ENCODE assay signal across 1 cellular context in the genomic region with DNA sequence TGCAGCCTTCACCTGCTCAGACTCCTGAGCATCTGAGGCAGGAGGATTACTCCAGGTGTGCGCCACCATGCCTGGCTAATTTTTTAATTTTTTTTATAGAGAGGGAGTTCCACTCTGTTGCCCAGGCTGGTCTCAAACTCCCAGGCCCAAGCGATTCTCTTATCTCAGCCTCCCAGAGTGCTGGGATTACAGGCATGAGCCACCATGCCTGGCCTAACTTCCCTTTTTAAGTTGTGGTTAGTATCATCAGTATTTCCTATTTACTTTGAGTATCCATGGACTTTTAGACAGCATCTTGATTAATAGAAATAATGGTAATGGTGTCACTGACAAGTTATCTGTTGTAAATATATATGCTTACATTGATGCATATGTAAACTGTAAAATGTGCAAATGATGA.
TF ChIP-seq lines count a peak whose summit lies in the region.

No MANE protein-coding gene starts in this region.

TF ChIP-seq in K562, 482 proteins besides CTCF, POLR2A, EP300 and RAD21 (continued from another document and continues in another):
- TF ChIP-seq, protein P1, sequence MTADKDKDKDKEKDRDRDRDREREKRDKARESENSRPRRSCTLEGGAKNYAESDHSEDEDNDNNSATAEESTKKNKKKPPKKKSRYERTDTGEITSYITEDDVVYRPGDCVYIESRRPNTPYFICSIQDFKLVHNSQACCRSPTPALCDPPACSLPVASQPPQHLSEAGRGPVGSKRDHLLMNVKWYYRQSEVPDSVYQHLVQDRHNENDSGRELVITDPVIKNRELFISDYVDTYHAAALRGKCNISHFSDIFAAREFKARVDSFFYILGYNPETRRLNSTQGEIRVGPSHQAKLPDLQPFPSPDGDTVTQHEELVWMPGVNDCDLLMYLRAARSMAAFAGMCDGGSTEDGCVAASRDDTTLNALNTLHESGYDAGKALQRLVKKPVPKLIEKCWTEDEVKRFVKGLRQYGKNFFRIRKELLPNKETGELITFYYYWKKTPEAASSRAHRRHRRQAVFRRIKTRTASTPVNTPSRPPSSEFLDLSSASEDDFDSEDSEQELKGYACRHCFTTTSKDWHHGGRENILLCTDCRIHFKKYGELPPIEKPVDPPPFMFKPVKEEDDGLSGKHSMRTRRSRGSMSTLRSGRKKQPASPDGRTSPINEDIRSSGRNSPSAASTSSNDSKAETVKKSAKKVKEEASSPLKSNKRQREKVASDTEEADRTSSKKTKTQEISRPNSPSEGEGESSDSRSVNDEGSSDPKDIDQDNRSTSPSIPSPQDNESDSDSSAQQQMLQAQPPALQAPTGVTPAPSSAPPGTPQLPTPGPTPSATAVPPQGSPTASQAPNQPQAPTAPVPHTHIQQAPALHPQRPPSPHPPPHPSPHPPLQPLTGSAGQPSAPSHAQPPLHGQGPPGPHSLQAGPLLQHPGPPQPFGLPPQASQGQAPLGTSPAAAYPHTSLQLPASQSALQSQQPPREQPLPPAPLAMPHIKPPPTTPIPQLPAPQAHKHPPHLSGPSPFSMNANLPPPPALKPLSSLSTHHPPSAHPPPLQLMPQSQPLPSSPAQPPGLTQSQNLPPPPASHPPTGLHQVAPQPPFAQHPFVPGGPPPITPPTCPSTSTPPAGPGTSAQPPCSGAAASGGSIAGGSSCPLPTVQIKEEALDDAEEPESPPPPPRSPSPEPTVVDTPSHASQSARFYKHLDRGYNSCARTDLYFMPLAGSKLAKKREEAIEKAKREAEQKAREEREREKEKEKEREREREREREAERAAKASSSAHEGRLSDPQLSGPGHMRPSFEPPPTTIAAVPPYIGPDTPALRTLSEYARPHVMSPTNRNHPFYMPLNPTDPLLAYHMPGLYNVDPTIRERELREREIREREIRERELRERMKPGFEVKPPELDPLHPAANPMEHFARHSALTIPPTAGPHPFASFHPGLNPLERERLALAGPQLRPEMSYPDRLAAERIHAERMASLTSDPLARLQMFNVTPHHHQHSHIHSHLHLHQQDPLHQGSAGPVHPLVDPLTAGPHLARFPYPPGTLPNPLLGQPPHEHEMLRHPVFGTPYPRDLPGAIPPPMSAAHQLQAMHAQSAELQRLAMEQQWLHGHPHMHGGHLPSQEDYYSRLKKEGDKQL (CRISPR knock-in tag; IDR thresholded peaks at IDR 0.05; ENCODE audit: borderline replicate concordance), result no peak
- TF ChIP-seq OTX1 (CRISPR knock-in tag; IDR thresholded peaks at IDR 0.05) (no peak), ZFX (CRISPR knock-in tag; IDR thresholded peaks at IDR 0.05) (peak; percentile 32; the same call in 1 of the 2 replicates), FOXJ2 (tag; IDR thresholded peaks at IDR 0.05) (peak; percentile 56; the same call in 1 of the 2 replicates), TBP (optimal IDR thresholded peaks at IDR 0.05; ENCODE audit: low read depth, low read length) (no peak), CEBPB (tag; IDR thresholded peaks at IDR 0.05) (no peak), HMGN3 (IDR thresholded peaks at IDR 0.05; ENCODE audit: borderline replicate concordance, extremely low read depth, insufficient read length, low read depth, low read length) (no peak), ARID1B (IDR thresholded peaks at IDR 0.05) (peak; percentile 87), TAF1 (IDR thresholded peaks at IDR 0.05; ENCODE audit: control insufficient read depth, extremely low read depth, insufficient read depth, low read length, severe bottlenecking) (no peak), SMARCC2 (IDR thresholded peaks at IDR 0.05; ENCODE audit: low read depth) (peak; percentile 60; the same call in 1 of the 2 replicates), ZNF24 (IDR thresholded peaks at IDR 0.05) (no peak), POLR2AphosphoS5 (IDR thresholded peaks at IDR 0.05; ENCODE audit: control insufficient read depth, insufficient read depth, low read depth, low read length) (0 out of 2 replicates have a peak, but pooled peaks have one; percentile 30), ZNF174 (CRISPR knock-in tag; IDR thresholded peaks at IDR 0.05) (no peak), YBX1 (IDR thresholded peaks at IDR 0.05) (no peak), SOX6 (IDR thresholded peaks at IDR 0.05) (peak; percentile 56; the same call in 1 of the 2 replicates), SIN3B (IDR thresholded peaks at IDR 0.05; ENCODE audit: low read depth) (no peak)
- TF ChIP-seq, protein P2, sequence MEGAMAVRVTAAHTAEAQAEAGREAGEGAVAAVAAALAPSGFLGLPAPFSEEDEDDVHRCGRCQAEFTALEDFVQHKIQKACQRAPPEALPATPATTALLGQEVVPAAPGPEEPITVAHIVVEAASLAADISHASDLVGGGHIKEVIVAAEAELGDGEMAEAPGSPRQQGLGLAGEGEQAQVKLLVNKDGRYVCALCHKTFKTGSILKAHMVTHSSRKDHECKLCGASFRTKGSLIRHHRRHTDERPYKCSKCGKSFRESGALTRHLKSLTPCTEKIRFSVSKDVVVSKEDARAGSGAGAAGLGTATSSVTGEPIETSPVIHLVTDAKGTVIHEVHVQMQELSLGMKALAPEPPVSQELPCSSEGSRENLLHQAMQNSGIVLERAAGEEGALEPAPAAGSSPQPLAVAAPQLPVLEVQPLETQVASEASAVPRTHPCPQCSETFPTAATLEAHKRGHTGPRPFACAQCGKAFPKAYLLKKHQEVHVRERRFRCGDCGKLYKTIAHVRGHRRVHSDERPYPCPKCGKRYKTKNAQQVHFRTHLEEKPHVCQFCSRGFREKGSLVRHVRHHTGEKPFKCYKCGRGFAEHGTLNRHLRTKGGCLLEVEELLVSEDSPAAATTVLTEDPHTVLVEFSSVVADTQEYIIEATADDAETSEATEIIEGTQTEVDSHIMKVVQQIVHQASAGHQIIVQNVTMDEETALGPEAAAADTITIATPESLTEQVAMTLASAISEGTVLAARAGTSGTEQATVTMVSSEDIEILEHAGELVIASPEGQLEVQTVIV (CRISPR knock-in tag; IDR thresholded peaks at IDR 0.05; ENCODE audit: borderline replicate concordance), result no peak
- TF ChIP-seq, protein P3, sequence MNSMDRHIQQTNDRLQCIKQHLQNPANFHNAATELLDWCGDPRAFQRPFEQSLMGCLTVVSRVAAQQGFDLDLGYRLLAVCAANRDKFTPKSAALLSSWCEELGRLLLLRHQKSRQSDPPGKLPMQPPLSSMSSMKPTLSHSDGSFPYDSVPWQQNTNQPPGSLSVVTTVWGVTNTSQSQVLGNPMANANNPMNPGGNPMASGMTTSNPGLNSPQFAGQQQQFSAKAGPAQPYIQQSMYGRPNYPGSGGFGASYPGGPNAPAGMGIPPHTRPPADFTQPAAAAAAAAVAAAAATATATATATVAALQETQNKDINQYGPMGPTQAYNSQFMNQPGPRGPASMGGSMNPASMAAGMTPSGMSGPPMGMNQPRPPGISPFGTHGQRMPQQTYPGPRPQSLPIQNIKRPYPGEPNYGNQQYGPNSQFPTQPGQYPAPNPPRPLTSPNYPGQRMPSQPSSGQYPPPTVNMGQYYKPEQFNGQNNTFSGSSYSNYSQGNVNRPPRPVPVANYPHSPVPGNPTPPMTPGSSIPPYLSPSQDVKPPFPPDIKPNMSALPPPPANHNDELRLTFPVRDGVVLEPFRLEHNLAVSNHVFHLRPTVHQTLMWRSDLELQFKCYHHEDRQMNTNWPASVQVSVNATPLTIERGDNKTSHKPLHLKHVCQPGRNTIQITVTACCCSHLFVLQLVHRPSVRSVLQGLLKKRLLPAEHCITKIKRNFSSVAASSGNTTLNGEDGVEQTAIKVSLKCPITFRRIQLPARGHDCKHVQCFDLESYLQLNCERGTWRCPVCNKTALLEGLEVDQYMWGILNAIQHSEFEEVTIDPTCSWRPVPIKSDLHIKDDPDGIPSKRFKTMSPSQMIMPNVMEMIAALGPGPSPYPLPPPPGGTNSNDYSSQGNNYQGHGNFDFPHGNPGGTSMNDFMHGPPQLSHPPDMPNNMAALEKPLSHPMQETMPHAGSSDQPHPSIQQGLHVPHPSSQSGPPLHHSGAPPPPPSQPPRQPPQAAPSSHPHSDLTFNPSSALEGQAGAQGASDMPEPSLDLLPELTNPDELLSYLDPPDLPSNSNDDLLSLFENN (IDR thresholded peaks at IDR 0.05; ENCODE audit: low read depth in 2 of 2, low read length in 2 of 2), result no peak
- TF ChIP-seq, protein P4, sequence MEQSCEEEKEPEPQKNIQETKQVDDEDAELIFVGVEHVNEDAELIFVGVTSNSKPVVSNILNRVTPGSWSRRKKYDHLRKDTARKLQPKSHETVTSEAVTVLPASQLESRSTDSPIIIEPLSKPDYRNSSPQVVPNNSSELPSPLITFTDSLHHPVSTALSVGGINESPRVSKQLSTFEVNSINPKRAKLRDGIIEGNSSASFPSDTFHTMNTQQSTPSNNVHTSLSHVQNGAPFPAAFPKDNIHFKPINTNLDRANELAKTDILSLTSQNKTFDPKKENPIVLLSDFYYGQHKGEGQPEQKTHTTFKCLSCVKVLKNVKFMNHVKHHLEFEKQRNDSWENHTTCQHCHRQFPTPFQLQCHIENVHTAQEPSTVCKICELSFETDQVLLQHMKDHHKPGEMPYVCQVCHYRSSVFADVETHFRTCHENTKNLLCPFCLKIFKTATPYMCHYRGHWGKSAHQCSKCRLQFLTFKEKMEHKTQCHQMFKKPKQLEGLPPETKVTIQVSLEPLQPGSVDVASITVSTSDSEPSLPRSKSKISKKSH (CRISPR knock-in tag; IDR thresholded peaks at IDR 0.05), result no peak
- TF ChIP-seq, protein P5, sequence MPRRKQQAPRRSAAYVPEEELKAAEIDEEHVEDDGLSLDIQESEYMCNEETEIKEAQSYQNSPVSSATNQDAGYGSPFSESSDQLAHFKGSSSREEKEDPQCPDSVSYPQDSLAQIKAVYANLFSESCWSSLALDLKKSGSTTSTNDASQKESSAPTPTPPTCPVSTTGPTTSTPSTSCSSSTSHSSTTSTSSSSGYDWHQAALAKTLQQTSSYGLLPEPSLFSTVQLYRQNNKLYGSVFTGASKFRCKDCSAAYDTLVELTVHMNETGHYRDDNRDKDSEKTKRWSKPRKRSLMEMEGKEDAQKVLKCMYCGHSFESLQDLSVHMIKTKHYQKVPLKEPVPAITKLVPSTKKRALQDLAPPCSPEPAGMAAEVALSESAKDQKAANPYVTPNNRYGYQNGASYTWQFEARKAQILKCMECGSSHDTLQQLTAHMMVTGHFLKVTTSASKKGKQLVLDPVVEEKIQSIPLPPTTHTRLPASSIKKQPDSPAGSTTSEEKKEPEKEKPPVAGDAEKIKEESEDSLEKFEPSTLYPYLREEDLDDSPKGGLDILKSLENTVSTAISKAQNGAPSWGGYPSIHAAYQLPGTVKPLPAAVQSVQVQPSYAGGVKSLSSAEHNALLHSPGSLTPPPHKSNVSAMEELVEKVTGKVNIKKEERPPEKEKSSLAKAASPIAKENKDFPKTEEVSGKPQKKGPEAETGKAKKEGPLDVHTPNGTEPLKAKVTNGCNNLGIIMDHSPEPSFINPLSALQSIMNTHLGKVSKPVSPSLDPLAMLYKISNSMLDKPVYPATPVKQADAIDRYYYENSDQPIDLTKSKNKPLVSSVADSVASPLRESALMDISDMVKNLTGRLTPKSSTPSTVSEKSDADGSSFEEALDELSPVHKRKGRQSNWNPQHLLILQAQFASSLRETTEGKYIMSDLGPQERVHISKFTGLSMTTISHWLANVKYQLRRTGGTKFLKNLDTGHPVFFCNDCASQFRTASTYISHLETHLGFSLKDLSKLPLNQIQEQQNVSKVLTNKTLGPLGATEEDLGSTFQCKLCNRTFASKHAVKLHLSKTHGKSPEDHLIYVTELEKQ (CRISPR knock-in tag; IDR thresholded peaks at IDR 0.05), result no peak
- TF ChIP-seq, protein P6, sequence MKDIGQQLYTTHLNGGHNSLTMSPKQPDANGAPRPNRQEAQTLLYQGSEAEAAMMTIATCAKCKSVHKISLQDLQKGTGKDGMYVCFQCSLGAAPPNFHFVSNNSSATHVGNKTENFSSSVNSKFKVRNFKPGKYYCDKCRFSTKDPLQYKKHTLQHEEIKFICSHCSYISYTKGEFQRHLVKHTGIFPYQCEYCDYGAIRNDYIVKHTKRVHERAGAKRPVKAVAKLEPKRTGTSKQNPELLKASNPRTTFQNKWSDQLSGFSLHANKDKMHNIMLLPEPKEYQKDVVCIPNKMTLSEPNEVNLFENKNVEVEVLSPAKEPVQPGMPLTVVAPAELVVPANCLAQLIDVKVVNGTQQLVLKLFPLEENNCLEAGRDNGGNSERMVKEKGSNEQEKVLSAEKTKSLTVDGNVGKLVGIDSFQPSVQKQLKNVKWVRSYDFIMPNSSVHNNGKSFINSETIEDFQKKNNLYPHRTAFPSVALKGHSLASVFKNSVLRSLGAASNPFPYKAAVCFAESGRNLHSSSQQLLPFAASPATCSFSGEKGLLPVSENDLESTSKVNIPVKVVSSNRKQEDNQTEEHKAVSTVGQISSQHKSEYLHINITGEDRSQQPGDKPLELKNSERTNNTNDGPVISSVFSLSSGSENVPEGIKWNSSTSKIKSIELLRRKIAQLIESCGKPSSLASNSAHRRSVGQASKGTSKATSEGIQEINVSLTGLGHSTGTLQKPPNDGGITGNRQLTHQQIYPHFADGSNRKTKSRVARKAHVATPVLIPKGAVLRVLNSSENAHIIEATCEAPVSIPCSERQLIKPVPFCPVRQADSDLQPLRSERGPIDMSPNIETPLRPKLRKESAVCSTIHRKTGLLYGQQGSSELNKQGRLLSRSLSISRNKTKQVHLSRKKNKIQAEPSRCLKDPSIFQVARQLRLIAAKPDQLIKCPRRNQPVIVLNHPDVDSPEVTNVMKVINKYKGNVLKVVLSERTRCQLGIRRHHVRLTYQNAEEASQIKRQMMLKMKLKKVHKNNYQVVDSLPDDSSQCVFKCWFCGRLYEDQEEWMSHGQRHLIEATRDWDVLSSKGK (CRISPR knock-in tag; IDR thresholded peaks at IDR 0.05), result no peak
- TF ChIP-seq, protein P7, sequence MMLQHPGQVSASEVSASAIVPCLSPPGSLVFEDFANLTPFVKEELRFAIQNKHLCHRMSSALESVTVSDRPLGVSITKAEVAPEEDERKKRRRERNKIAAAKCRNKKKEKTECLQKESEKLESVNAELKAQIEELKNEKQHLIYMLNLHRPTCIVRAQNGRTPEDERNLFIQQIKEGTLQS (IDR thresholded peaks at IDR 0.05), result no peak
- TF ChIP-seq, protein P7 (CRISPR knock-in tag; conservative IDR thresholded peaks at IDR 0.05), result no peak
- TF ChIP-seq, protein P8, sequence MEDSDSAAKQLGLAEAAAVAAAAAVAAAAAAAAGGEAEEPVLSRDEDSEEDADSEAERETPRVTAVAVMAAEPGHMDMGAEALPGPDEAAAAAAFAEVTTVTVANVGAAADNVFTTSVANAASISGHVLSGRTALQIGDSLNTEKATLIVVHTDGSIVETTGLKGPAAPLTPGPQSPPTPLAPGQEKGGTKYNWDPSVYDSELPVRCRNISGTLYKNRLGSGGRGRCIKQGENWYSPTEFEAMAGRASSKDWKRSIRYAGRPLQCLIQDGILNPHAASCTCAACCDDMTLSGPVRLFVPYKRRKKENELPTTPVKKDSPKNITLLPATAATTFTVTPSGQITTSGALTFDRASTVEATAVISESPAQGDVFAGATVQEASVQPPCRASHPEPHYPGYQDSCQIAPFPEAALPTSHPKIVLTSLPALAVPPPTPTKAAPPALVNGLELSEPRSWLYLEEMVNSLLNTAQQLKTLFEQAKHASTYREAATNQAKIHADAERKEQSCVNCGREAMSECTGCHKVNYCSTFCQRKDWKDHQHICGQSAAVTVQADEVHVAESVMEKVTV (CRISPR knock-in tag; IDR thresholded peaks at IDR 0.05), result no peak
- TF ChIP-seq, protein P9, sequence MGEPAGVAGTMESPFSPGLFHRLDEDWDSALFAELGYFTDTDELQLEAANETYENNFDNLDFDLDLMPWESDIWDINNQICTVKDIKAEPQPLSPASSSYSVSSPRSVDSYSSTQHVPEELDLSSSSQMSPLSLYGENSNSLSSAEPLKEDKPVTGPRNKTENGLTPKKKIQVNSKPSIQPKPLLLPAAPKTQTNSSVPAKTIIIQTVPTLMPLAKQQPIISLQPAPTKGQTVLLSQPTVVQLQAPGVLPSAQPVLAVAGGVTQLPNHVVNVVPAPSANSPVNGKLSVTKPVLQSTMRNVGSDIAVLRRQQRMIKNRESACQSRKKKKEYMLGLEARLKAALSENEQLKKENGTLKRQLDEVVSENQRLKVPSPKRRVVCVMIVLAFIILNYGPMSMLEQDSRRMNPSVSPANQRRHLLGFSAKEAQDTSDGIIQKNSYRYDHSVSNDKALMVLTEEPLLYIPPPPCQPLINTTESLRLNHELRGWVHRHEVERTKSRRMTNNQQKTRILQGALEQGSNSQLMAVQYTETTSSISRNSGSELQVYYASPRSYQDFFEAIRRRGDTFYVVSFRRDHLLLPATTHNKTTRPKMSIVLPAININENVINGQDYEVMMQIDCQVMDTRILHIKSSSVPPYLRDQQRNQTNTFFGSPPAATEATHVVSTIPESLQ (CRISPR knock-in tag; IDR thresholded peaks at IDR 0.05), result no peak
